Comparison of ENCODE assay signal across 34 cellular contexts in genomic region chr5:61589961-61590360, GRCh38.
"Had no signal": no experiment of that assay in that cellular context is flagged by ENCODE, and none has a peak within 500 bp of the region (broad histone marks: within the 10 kb centered on the region; RNA-seq: fewer than 3 reads in every experiment).

No MANE protein-coding gene starts in this region.

- H3K9me3 ChIP-seq: MG63 had no signal

- H3K36me3 ChIP-seq: MG63 had no signal

- H3K4me2 ChIP-seq: KMS-11 had no signal

- H3K4me3 ChIP-seq: MG63 had no signal

- H3K27ac ChIP-seq: KMS-11 had no signal

- DNase-seq: Karpas-422, Kasumi-1, MG63, MM.1S, MV-4-11, NCI-H1048, NCI-H1092, NCI-H1092 treated with DMSO at 0.1 percent for 48 hours, NCI-H1105, NCI-H1105 treated with DMSO at 0.1 percent for 48 hours, NCI-H1417, NCI-H1417 treated with DMSO at 0.1 percent for 48 hours, NCI-H1436, NCI-H1436 treated with DMSO at 0.1 percent for 48 hours, NCI-H146, NCI-H1694, NCI-H1694 treated with DMSO at 0.1 percent for 48 hours, NCI-H187, NCI-H187 treated with DMSO at 0.1 percent for 48 hours, NCI-H1930, NCI-H2029, NCI-H2029 treated with DMSO at 0.1 percent for 48 hours, NCI-H2081, NCI-H2081 treated with DMSO at 0.1 percent for 48 hours, NCI-H2107, NCI-H2171, NCI-H2171 treated with DMSO at 0.1 percent for 48 hours, NCI-H2227 treated with DMSO at 0.1 percent for 48 hours, NCI-H226, NCI-H345, NCI-H446 treated with DMSO at 0.1 percent for 48 hours, NCI-H510A, NCI-H510A treated with DMSO at 0.1 percent for 48 hours had no signal

- H3K27me3 ChIP-seq: MG63 had no signal

- H3K9ac ChIP-seq: KMS-11 had no signal
